Comparison of ENCODE assay signal across 21 cellular contexts in genomic region chr16:88613-89012, GRCh38. TPM values are rescaled to one million over a fixed set of nuclear protein-coding genes. Genes with fewer than 3 reads are reported as not detected.
A peak's percentile ranks its signal among the peaks of the same experiment; 100 is the strongest.
DNase-seq lines count a peak whose midpoint lies in the region; ATAC-seq, FAIRE-seq and TF ChIP-seq lines count a peak whose summit lies in the region.
"Had no signal": no experiment of that assay in that cellular context is flagged by ENCODE, and none has a peak within 500 bp of the region (broad histone marks: within the 10 kb centered on the region; RNA-seq: fewer than 3 reads in every experiment).

No MANE protein-coding gene starts in this region.

- POLR2A ChIA-PET in GM12878 (lab: Charles Lee) = no interaction called here

- no peak overlapping the region for H3K18ac ChIP-seq in neuronal stem cell (ENCODE audit: low read length)

- TF ChIP-seq POLR2A in GM12878 (IDR thresholded peaks at IDR 0.05; ENCODE audit: low read depth, low read length) (peak; percentile 55), spleen (IDR thresholded peaks at IDR 0.05) (no peak)

- peaks cover 23 to 24% of the 10 kb centered on the region in 2 donors for H3K4me1 Mint-ChIP-seq in immature natural killer cell

- TF ChIP-seq RAD21 in GM12878 (IDR thresholded peaks at IDR 0.05; ENCODE audit: insufficient read depth, low read depth, low read length) = no peak

- intact Hi-C loops in GM12878 (cut with micrococcal nuclease; ENCODE audit: unreplicated experiment) = no loop called here
- intact Hi-C loops in spleen (cut with DNase I; ENCODE audit: low total_unique reads) = no loop called here

- H3K4ac ChIP-seq in neuronal stem cell (ENCODE audit: low read length) = no peak overlapping the region

- no peak overlapping the region for H2AFZ ChIP-seq in GM12878 (ENCODE audit: control insufficient read depth, low read depth, low read length)
- no peak overlapping the region for H2AFZ ChIP-seq in neuronal stem cell (ENCODE audit: low read length)
- H2AFZ ChIP-seq: GM23338 had no signal

- H3K27ac ChIP-seq in GM12878 (ENCODE audit: control insufficient read depth, insufficient read depth) (no peak overlapping the region), neuronal stem cell (replicated peaks; ENCODE audit: low read length) (no peak overlapping the region), spleen (no peak overlapping the region)
- H3K27ac ChIP-seq: HL-60 had no signal

- BruUV-seq in GM12878 (replicated peaks; lab: Mats Ljungman, UMichigan) = no TSS peak

- H3K14ac ChIP-seq in neuronal stem cell (ENCODE audit: low read length) = no peak overlapping the region

- peak overlapping the region; percentile 35 for H2BK5ac ChIP-seq in neuronal stem cell (ENCODE audit: low read length)

- no peak overlapping the region for H4K91ac ChIP-seq in neuronal stem cell (ENCODE audit: low read depth, low read length, poor library complexity)

- CTCF ChIA-PET in GM12878 (lab: Yijun Ruan, JAX) = no interaction called here

- ATAC-seq in GM12878 = no peak
- ATAC-seq: GM23338, HCT116 had no signal

- H3K9me3 Mint-ChIP-seq in immature natural killer cell = no peaks in the 10 kb centered on the region
- H3K9me3 Mint-ChIP-seq: CD4-positive, CD25-positive, alpha-beta regulatory T cell; CD8-positive, alpha-beta memory T cell; GM23338; HFFc6; IgD-negative memory B cell had no signal

- in situ Hi-C loops in GM12878 (cut with MboI) = no loop called here

- RAD21 ChIA-PET in GM12878 (lab: Charles Lee; ENCODE audit: unreplicated experiment) = no interaction called here

- peaks cover 0 to 16% (median 0%) of the 10 kb centered on the region in 3 donors for H3K36me3 Mint-ChIP-seq in immature natural killer cell
- H3K36me3 Mint-ChIP-seq: IgD-negative memory B cell had no signal

- no peak overlapping the region for H3K27ac Mint-ChIP-seq in immature natural killer cell
- H3K27ac Mint-ChIP-seq: B cell; CD4-positive, CD25-positive, alpha-beta regulatory T cell; CD8-positive, alpha-beta memory T cell; GM23338; HFFc6; IgD-negative memory B cell had no signal

- peaks cover 4% of the 10 kb centered on the region for H3K79me1 ChIP-seq in neuronal stem cell (ENCODE audit: low read depth, low read length)

- H3K27me3 ChIP-seq in GM12878 (replicated peaks in 1 of 2; ENCODE audit: control insufficient read depth in 2 of 2, insufficient read depth in 2 of 2, low read length in 1 of 2) = no peaks in the 10 kb centered on the region
- no peaks in the 10 kb centered on the region for H3K27me3 ChIP-seq in neuronal stem cell (ENCODE audit: control insufficient read depth in 3 of 3, insufficient read depth in 3 of 3, low read depth in 1 of 3, low read length in 3 of 3)
- no peaks in the 10 kb centered on the region for H3K27me3 ChIP-seq in spleen (replicated peaks in 1 of 7)

- H3K27me3 Mint-ChIP-seq in immature natural killer cell (ENCODE audit: low read depth in 3 of 3) = peaks cover under 1 to 6% (median 2%) of the 10 kb centered on the region in 3 donors
- H3K27me3 Mint-ChIP-seq: B cell; CD4-positive, CD25-positive, alpha-beta regulatory T cell had no signal

- peak overlapping the region; percentile 20 for H3K23ac ChIP-seq in neuronal stem cell (ENCODE audit: low read depth, low read length, poor library complexity)

- H2BK15ac ChIP-seq in neuronal stem cell (ENCODE audit: low read length) = no peak overlapping the region

- H2AK5ac ChIP-seq in neuronal stem cell (ENCODE audit: low read depth, low read length) = no peak overlapping the region

- SMC1A ChIA-PET in GM12878 (lab: Charles Lee; ENCODE audit: uncharacterized antibody, unreplicated experiment) = no interaction called here

- peaks cover 17% of the 10 kb centered on the region for H3K4me1 ChIP-seq in GM12878 (ENCODE audit: control insufficient read depth, insufficient read depth, low read length)
- no peaks in the 10 kb centered on the region for H3K4me1 ChIP-seq in neuronal stem cell (ENCODE audit: control insufficient read depth in 2 of 2, insufficient read depth in 1 of 2, low read depth in 1 of 2, low read length in 2 of 2)
- H3K4me1 ChIP-seq in spleen = peaks cover 21 to 35% (median 28%) of the 10 kb centered on the region in 6 donors

- H3K4me2 ChIP-seq in GM12878 (ENCODE audit: control insufficient read depth, insufficient read depth) = no peak overlapping the region
- no peak overlapping the region for H3K4me2 ChIP-seq in neuronal stem cell (ENCODE audit: insufficient read depth, low read length, poor library complexity, severe bottlenecking)
- H3K4me2 ChIP-seq: GM23338 had no signal

- no peak overlapping the region for H4K8ac ChIP-seq in neuronal stem cell (ENCODE audit: low read depth, low read length)

- no peak for TF ChIP-seq EP300 in GM12878 (IDR thresholded peaks at IDR 0.05; ENCODE audit: borderline replicate concordance in 1 of 2, control insufficient read depth in 1 of 2, low read depth in 2 of 2, low read length in 2 of 2)

- no peak overlapping the region for H2BK12ac ChIP-seq in neuronal stem cell (ENCODE audit: low read length)

- TF ChIP-seq CTCF in GM12878 (IDR thresholded peaks at IDR 0.05 in 2 of 3, conservative IDR thresholded peaks at IDR 0.05 in 1 of 3; ENCODE audit: control insufficient read depth in 2 of 3, extremely low read depth in 1 of 3, insufficient read depth in 1 of 3, low read depth in 3 of 3, low read length in 3 of 3) (no peak), spleen (IDR thresholded peaks at IDR 0.05 in 8 of 11, conservative IDR thresholded peaks at IDR 0.05 in 3 of 11) (no peak)

- no peaks in the 10 kb centered on the region for H3K9me3 ChIP-seq in GM12878 (replicated peaks; ENCODE audit: control insufficient read depth, insufficient read depth, low read length)
- peaks cover 0 to 1% of the 10 kb centered on the region in 2 donors for H3K9me3 ChIP-seq in neuronal stem cell (replicated peaks in 1 of 2; ENCODE audit: control insufficient read depth in 2 of 2, insufficient read depth in 1 of 2, low read depth in 1 of 2, low read length in 2 of 2)
- H3K9me3 ChIP-seq in spleen = no peaks in the 10 kb centered on the region

- 94% methylated on average over 14 of the region's 14 CpGs for WGBS in GM12878 (ENCODE audit: insufficient coverage, insufficient replicate concordance, low lambda C conversion rate, missing lambda C conversion rate)
- WGBS in neuronal stem cell (ENCODE audit: extremely low coverage in 2 of 2, insufficient read length in 2 of 2, insufficient replicate concordance in 1 of 2), 2 donors = no CpG with 5 or more reads among the region's 14 CpGs
- WGBS in spleen, 5 donors = 92 to 96% (median 96%) methylated on average over 9 to 14 of the region's 14 CpGs

- H3K79me2 ChIP-seq in GM12878 (ENCODE audit: control insufficient read depth, insufficient read depth, low read length) = no peaks in the 10 kb centered on the region

- H3K9ac ChIP-seq in GM12878 (ENCODE audit: control insufficient read depth, insufficient read depth, low read length) = no peak overlapping the region
- H3K9ac ChIP-seq in neuronal stem cell (ENCODE audit: low read depth, low read length, poor library complexity) = peak overlapping the region; percentile 2

- no peak overlapping the region for H2BK120ac ChIP-seq in neuronal stem cell (ENCODE audit: low read depth, low read length)

- H3K36me3 ChIP-seq in GM12878 (ENCODE audit: control insufficient read depth in 2 of 2, insufficient read depth in 2 of 2, low read length in 1 of 2) (peaks cover 5 to 23% of the 10 kb centered on the region in 2 experiments; a peak in 3 of 4 replicates), neuronal stem cell (replicated peaks in 1 of 2; ENCODE audit: control insufficient read depth in 2 of 2, insufficient read depth in 2 of 2, low read length in 2 of 2) (peaks cover 29 to 65% of the 10 kb centered on the region in 2 donors), spleen (peaks cover 0 to 98% (median 47%) of the 10 kb centered on the region in 6 donors)

- no peak overlapping the region for H3K4me3 Mint-ChIP-seq in immature natural killer cell
- H3K4me3 Mint-ChIP-seq: B cell; CD4-positive, CD25-positive, alpha-beta regulatory T cell; CD8-positive, alpha-beta memory T cell; GM23338; HFFc6; IgD-negative memory B cell had no signal

- H3K4me3 ChIP-seq in GM12878 (no peak overlapping the region), neuronal stem cell (ENCODE audit: low read length in 2 of 2) (no peak overlapping the region), spleen (no peak overlapping the region)
- H3K4me3 ChIP-seq: GM23338 had no signal

- H4K20me1 ChIP-seq in GM12878 (ENCODE audit: control insufficient read depth, insufficient read depth) = no peaks in the 10 kb centered on the region

- DNase-seq in 8988T (peak; percentile 5), GM12878 (ENCODE audit: low read depth, low spot score) (no peak), neuronal stem cell (ENCODE audit: low spot score) (no peak), spleen (no peak), immature natural killer cell (no peak)
- DNase-seq: C1 segment of cervical spinal cord; CD4-positive, CD25-positive, alpha-beta regulatory T cell; CD8-positive, alpha-beta memory T cell; COR-L47; DMS 273 treated with DMSO at 0.1 percent for 48 hours; HFFc6; KG1 had no signal

- no peak for FAIRE-seq in GM12878 (lab: Jason Lieb, UNC)
- FAIRE-seq: G401.6, GM12892, GM18507, H54 had no signal

RNA-seq across cellular contexts. Expression of gene MPG, which starts 10.6 kb away (rescaled TPM):
- total RNA-seq in GM12878 (2013; cell fraction: nucleolus; rRNA removed) = 24.9 and 26.3 TPM in 2 replicates
- total RNA-seq in GM12878 (2014; rRNA removed) = 147 and 193 TPM in 2 replicates
- total RNA-seq in GM12878 (2014; rRNA removed; fragmentation: Illumina TruSeq; extraction: Trizol) = 25.7 and 37.3 TPM in 2 replicates
- total RNA-seq in GM12878 (2021) = 70.8 and 74.1 TPM in 2 replicates
- 24.2 TPM for polyA plus RNA-seq in GM12878 (2011; ENCODE audit: low read depth)
- polyA plus RNA-seq in GM12878 (2011; rRNA removed) = 13.5 and 35.9 TPM in 2 replicates
- 92.3 and 129 TPM in 2 replicates for polyA plus RNA-seq in GM12878 (2011; cell fraction: cytosol; rRNA removed)
- polyA plus RNA-seq in GM12878 (2011; cell fraction: nucleus; rRNA removed) = 71.2 and 77.3 TPM in 2 replicates
- 51.3 and 64.2 TPM in 2 replicates for polyA plus RNA-seq in GM12878 (2012)
- 1.2 and 14.8 TPM in 2 replicates for polyA plus RNA-seq in GM12878 (2014; fragmentation: Illumina TruSeq; extraction: Trizol)
- 1 to 10 TPM in 1 of 2 experiments, under 1 TPM in 1; 0.32 to 4.8 TPM for polyA plus RNA-seq in GM12878 (2014; fragmentation: Nextera tagmentation; extraction: Ambion mirVana)
- 162 and 200 TPM in 2 replicates for polyA plus RNA-seq in GM12878 (2014; rRNA removed)
- polyA plus RNA-seq in GM12878 (2016; fragmentation: Nextera tagmentation; extraction: Ambion mirVana) = 10 to 100 TPM; 75.5 to 80.8 TPM
- polyA minus RNA-seq in GM12878 (2011; rRNA and poly(A)+ RNA removed) = 9.1 and 38.3 TPM in 2 replicates
- polyA minus RNA-seq in GM12878 (2011; cell fraction: cytosol; rRNA and poly(A)+ RNA removed) = 25.2 and 28.2 TPM in 2 replicates
- polyA minus RNA-seq in GM12878 (2011; cell fraction: nucleus; rRNA and poly(A)+ RNA removed) = 15.6 and 18.5 TPM in 2 replicates
- polyA plus RNA-seq in neuronal stem cell (2013, experiment 1 of 2) = 53.1 TPM
- polyA plus RNA-seq in neuronal stem cell (2013, experiment 2 of 2) = 52.7 TPM
- total RNA-seq in spleen = 10 to 100 TPM; 34.8 to 82.4 (median 50.0) TPM
- 100 to 1,000 TPM; 115 to 122 (median 121) TPM for polyA plus RNA-seq in spleen
- 100 to 1,000 TPM in 2 of 3 donors, 10 to 100 TPM in 1; 96.0 to 134 (median 106) TPM for polyA plus RNA-seq in immature natural killer cell

RNA-seq across cellular contexts. Expression of gene RHBDF1, which starts 16.2 kb away (rescaled TPM):
- 0.42 and 0.88 TPM in 2 replicates for total RNA-seq in GM12878 (2013; cell fraction: nucleolus; rRNA removed)
- total RNA-seq in GM12878 (2014; rRNA removed) = 0.54 and 0.85 TPM in 2 replicates
- total RNA-seq in GM12878 (2014; rRNA removed; fragmentation: Illumina TruSeq; extraction: Trizol) = 0.14 and 0.36 TPM in 2 replicates
- 0.72 and 0.93 TPM in 2 replicates for total RNA-seq in GM12878 (2021)
- polyA plus RNA-seq in GM12878 (2011; ENCODE audit: low read depth) = 1.5 TPM
- polyA plus RNA-seq in GM12878 (2011; rRNA removed) = 0.04 TPM in 1 of 2 replicates, not detected in the other
- 0.03 and 0.12 TPM in 2 replicates for polyA plus RNA-seq in GM12878 (2011; cell fraction: cytosol; rRNA removed)
- polyA plus RNA-seq in GM12878 (2011; cell fraction: nucleus; rRNA removed) = 1.3 and 1.4 TPM in 2 replicates
- 1.6 and 2.0 TPM in 2 replicates for polyA plus RNA-seq in GM12878 (2012)
- 0.40 TPM in 1 of 2 replicates, not detected in the other for polyA plus RNA-seq in GM12878 (2014; fragmentation: Illumina TruSeq; extraction: Trizol)
- polyA plus RNA-seq in GM12878 (2014; fragmentation: Nextera tagmentation; extraction: Ambion mirVana) = under 1 TPM in 1 of 2 experiments, not detected in 1; 0.09 TPM
- polyA plus RNA-seq in GM12878 (2014; rRNA removed) = 0.19 and 0.42 TPM in 2 replicates
- not detected for polyA plus RNA-seq in GM12878 (2016; fragmentation: Nextera tagmentation; extraction: Ambion mirVana)
- polyA minus RNA-seq in GM12878 (2011; rRNA and poly(A)+ RNA removed) = not detected in 2 replicates
- 0.62 TPM in 1 of 2 replicates, not detected in the other for polyA minus RNA-seq in GM12878 (2011; cell fraction: cytosol; rRNA and poly(A)+ RNA removed)
- 0.12 and 0.77 TPM in 2 replicates for polyA minus RNA-seq in GM12878 (2011; cell fraction: nucleus; rRNA and poly(A)+ RNA removed)
- 30.6 TPM for polyA plus RNA-seq in neuronal stem cell (2013, experiment 1 of 2)
- 27.2 TPM for polyA plus RNA-seq in neuronal stem cell (2013, experiment 2 of 2)
- total RNA-seq in spleen = 10 to 100 TPM in 4 of 7 donors, 1 to 10 TPM in 3; 6.5 to 23.0 (median 14.9) TPM
- 10 to 100 TPM in 1 of 3 donors, 1 to 10 TPM in 2; 7.0 to 11.4 (median 9.2) TPM for polyA plus RNA-seq in spleen
- under 1 TPM in 1 of 3 donors, not detected in 2; 0.24 TPM for polyA plus RNA-seq in immature natural killer cell
- polyA plus RNA-seq: CD4-positive, CD25-positive, alpha-beta regulatory T cell; CD8-positive, alpha-beta memory T cell; IgD-negative memory B cell had no signal

RNA-seq across cellular contexts. Expression of gene SNRNP25, which starts 35.0 kb away (rescaled TPM):
- 19.0 and 21.4 TPM in 2 replicates for total RNA-seq in GM12878 (2013; cell fraction: nucleolus; rRNA removed)
- 68.5 and 79.9 TPM in 2 replicates for total RNA-seq in GM12878 (2014; rRNA removed)
- total RNA-seq in GM12878 (2014; rRNA removed; fragmentation: Illumina TruSeq; extraction: Trizol) = 58.6 and 58.9 TPM in 2 replicates
- total RNA-seq in GM12878 (2021) = 69.8 and 72.6 TPM in 2 replicates
- 95.4 TPM for polyA plus RNA-seq in GM12878 (2011; ENCODE audit: low read depth)
- polyA plus RNA-seq in GM12878 (2011; rRNA removed) = 39.9 and 56.9 TPM in 2 replicates
- 67.5 and 80.5 TPM in 2 replicates for polyA plus RNA-seq in GM12878 (2011; cell fraction: cytosol; rRNA removed)
- polyA plus RNA-seq in GM12878 (2011; cell fraction: nucleus; rRNA removed) = 38.6 and 41.4 TPM in 2 replicates
- polyA plus RNA-seq in GM12878 (2012) = 52.2 and 67.8 TPM in 2 replicates
- polyA plus RNA-seq in GM12878 (2014; fragmentation: Illumina TruSeq; extraction: Trizol) = 40.2 and 65.9 TPM in 2 replicates
- polyA plus RNA-seq in GM12878 (2014; fragmentation: Nextera tagmentation; extraction: Ambion mirVana) = 10 to 100 TPM; 40.9 to 59.8 TPM
- polyA plus RNA-seq in GM12878 (2014; rRNA removed) = 84.2 and 90.2 TPM in 2 replicates
- 100 to 1,000 TPM; 122 to 138 TPM for polyA plus RNA-seq in GM12878 (2016; fragmentation: Nextera tagmentation; extraction: Ambion mirVana)
- 20.5 and 23.6 TPM in 2 replicates for polyA minus RNA-seq in GM12878 (2011; rRNA and poly(A)+ RNA removed)
- 7.4 and 10.0 TPM in 2 replicates for polyA minus RNA-seq in GM12878 (2011; cell fraction: cytosol; rRNA and poly(A)+ RNA removed)
- polyA minus RNA-seq in GM12878 (2011; cell fraction: nucleus; rRNA and poly(A)+ RNA removed) = 7.1 and 12.8 TPM in 2 replicates
- 41.3 TPM for polyA plus RNA-seq in neuronal stem cell (2013, experiment 1 of 2)
- polyA plus RNA-seq in neuronal stem cell (2013, experiment 2 of 2) = 39.6 TPM
- total RNA-seq in spleen = 10 to 100 TPM; 13.6 to 25.1 (median 17.2) TPM
- 10 to 100 TPM; 39.8 to 48.1 (median 46.6) TPM for polyA plus RNA-seq in spleen
- 10 to 100 TPM; 22.0 to 51.1 (median 30.7) TPM for polyA plus RNA-seq in immature natural killer cell

RNA-seq across cellular contexts. Expression of gene POLR3K, which starts 35.2 kb away (rescaled TPM):
- 38.3 and 42.5 TPM in 2 replicates for total RNA-seq in GM12878 (2013; cell fraction: nucleolus; rRNA removed)
- total RNA-seq in GM12878 (2014; rRNA removed) (25.0 and 25.6 TPM in 2 replicates), GM12878 (2014; rRNA removed; fragmentation: Illumina TruSeq; extraction: Trizol) (23.8 and 25.3 TPM in 2 replicates), GM12878 (2021) (56.0 and 58.3 TPM in 2 replicates), spleen (10 to 100 TPM in 4 of 7 donors, 1 to 10 TPM in 3; 5.2 to 17.9 (median 13.2) TPM)
- 25.6 TPM for polyA plus RNA-seq in GM12878 (2011; ENCODE audit: low read depth)
- polyA plus RNA-seq in GM12878 (2011; rRNA removed) (54.9 and 65.8 TPM in 2 replicates), GM12878 (2014; fragmentation: Illumina TruSeq; extraction: Trizol) (23.1 and 39.1 TPM in 2 replicates), GM12878 (2014; fragmentation: Nextera tagmentation; extraction: Ambion mirVana) (100 to 1,000 TPM; 195 to 222 TPM), GM12878 (2014; rRNA removed) (60.0 and 62.2 TPM in 2 replicates), GM12878 (2016; fragmentation: Nextera tagmentation; extraction: Ambion mirVana) (100 to 1,000 TPM; 106 to 115 TPM), spleen (10 to 100 TPM; 13.1 to 24.1 (median 21.2) TPM), immature natural killer cell (10 to 100 TPM; 26.9 to 40.7 (median 34.6) TPM)
- 105 and 107 TPM in 2 replicates for polyA plus RNA-seq in GM12878 (2011; cell fraction: cytosol; rRNA removed)
- polyA plus RNA-seq in GM12878 (2011; cell fraction: nucleus; rRNA removed) = 52.4 and 59.9 TPM in 2 replicates
- polyA plus RNA-seq in GM12878 (2012) = 35.4 and 38.1 TPM in 2 replicates
- 66.7 and 70.0 TPM in 2 replicates for polyA minus RNA-seq in GM12878 (2011; rRNA and poly(A)+ RNA removed)
- polyA minus RNA-seq in GM12878 (2011; cell fraction: cytosol; rRNA and poly(A)+ RNA removed) = 20.0 and 22.8 TPM in 2 replicates
- polyA minus RNA-seq in GM12878 (2011; cell fraction: nucleus; rRNA and poly(A)+ RNA removed) = 14.5 and 26.7 TPM in 2 replicates
- polyA plus RNA-seq in neuronal stem cell (2013, experiment 1 of 2) = 26.4 TPM
- 26.4 TPM for polyA plus RNA-seq in neuronal stem cell (2013, experiment 2 of 2)

RNA-seq across cellular contexts. Expression of gene NPRL3, which starts 49.9 kb away (rescaled TPM):
- total RNA-seq in GM12878 (2013; cell fraction: nucleolus; rRNA removed) = 50.4 and 60.4 TPM in 2 replicates
- total RNA-seq in GM12878 (2014; rRNA removed) = 8.4 and 9.5 TPM in 2 replicates
- total RNA-seq in GM12878 (2014; rRNA removed; fragmentation: Illumina TruSeq; extraction: Trizol) = 5.3 and 5.5 TPM in 2 replicates
- total RNA-seq in GM12878 (2021) = 37.3 and 42.8 TPM in 2 replicates
- polyA plus RNA-seq in GM12878 (2011; ENCODE audit: low read depth) = 17.8 TPM
- 2.3 and 5.2 TPM in 2 replicates for polyA plus RNA-seq in GM12878 (2011; rRNA removed)
- polyA plus RNA-seq in GM12878 (2011; cell fraction: cytosol; rRNA removed) = 7.5 and 7.8 TPM in 2 replicates
- polyA plus RNA-seq in GM12878 (2011; cell fraction: nucleus; rRNA removed) = 44.5 and 55.9 TPM in 2 replicates
- polyA plus RNA-seq in GM12878 (2012) = 31.3 and 36.6 TPM in 2 replicates
- 7.4 and 19.5 TPM in 2 replicates for polyA plus RNA-seq in GM12878 (2014; fragmentation: Illumina TruSeq; extraction: Trizol)
- 1 to 10 TPM in 1 of 2 experiments, under 1 TPM in 1; 0.93 to 1.7 TPM for polyA plus RNA-seq in GM12878 (2014; fragmentation: Nextera tagmentation; extraction: Ambion mirVana)
- 18.3 and 26.3 TPM in 2 replicates for polyA plus RNA-seq in GM12878 (2014; rRNA removed)
- 10 to 100 TPM; 21.7 to 22.6 TPM for polyA plus RNA-seq in GM12878 (2016; fragmentation: Nextera tagmentation; extraction: Ambion mirVana)
- 14.2 and 21.2 TPM in 2 replicates for polyA minus RNA-seq in GM12878 (2011; rRNA and poly(A)+ RNA removed)
- polyA minus RNA-seq in GM12878 (2011; cell fraction: cytosol; rRNA and poly(A)+ RNA removed) = 9.4 and 12.8 TPM in 2 replicates
- 12.9 and 22.5 TPM in 2 replicates for polyA minus RNA-seq in GM12878 (2011; cell fraction: nucleus; rRNA and poly(A)+ RNA removed)
- polyA plus RNA-seq in neuronal stem cell (2013, experiment 1 of 2) = 28.2 TPM
- 28.8 TPM for polyA plus RNA-seq in neuronal stem cell (2013, experiment 2 of 2)
- total RNA-seq in spleen = 10 to 100 TPM; 22.7 to 38.7 (median 31.7) TPM
- 10 to 100 TPM in 2 of 3 donors, 1 to 10 TPM in 1; 8.7 to 22.4 (median 12.5) TPM for polyA plus RNA-seq in spleen
- polyA plus RNA-seq in immature natural killer cell = 10 to 100 TPM; 13.3 to 28.6 (median 27.0) TPM
